Comparison of ENCODE assay signal across 14 cellular contexts in genomic region chr1:211229365-211229759, GRCh38.
DNase-seq lines count a peak whose midpoint lies in the region; ATAC-seq lines count a peak whose summit lies in the region.
"Had no signal": no experiment of that assay in that cellular context is flagged by ENCODE, and none has a peak within 500 bp of the region (broad histone marks: within the 10 kb centered on the region; RNA-seq: fewer than 3 reads in every experiment).

No MANE protein-coding gene starts in this region.

- H3K27me3 Mint-ChIP-seq in T-helper 1 cell treated with Interleukin-12 subunit alpha and Interleukin-12 subunit beta and Interleukin-4 antibody, amounts not matched to agents 30 μg/mL and 1 μg/mL, for 36 hours (ENCODE audit: low read depth), result peaks cover 5% of the 10 kb centered on the region
- H3K27me3 Mint-ChIP-seq in activated naive CD8-positive, alpha-beta T cell treated with anti-CD3 and anti-CD28 coated beads, Interleukin-2, amount 50 U/mL, for 24 hours, result no peaks in the 10 kb centered on the region

- DNase-seq in activated gamma-delta T cell treated with Interleukin-2 at 50 U/mL for 16 hours (peak; percentile 5), activated gamma-delta T cell (lab: John Stamatoyannopoulos, UW) (no peak), NCI-H226 (no peak)
- peak; percentile 6 for DNase-seq in activated naive CD8-positive, alpha-beta T cell treated with anti-CD3 and anti-CD28 coated beads, Interleukin-2, amount 50 U/mL, for 24 hours
- DNase-seq in stimulated activated naive CD8-positive, alpha-beta T cell treated with anti-CD3 and anti-CD28 coated beads, Interleukin-15, Interleukin-2, amounts not matched to agents 100 U/mL and 50 U/mL, for 24 hours, result peak; percentile 6
- DNase-seq in stimulated activated CD4-positive, alpha-beta T cell treated with anti-CD3 and anti-CD28 coated beads, Interleukin-15, amount 100 ng/mL, for 24 hours, result no peak
- DNase-seq: NCI-H187, NCI-H2227 treated with DMSO at 0.1 percent for 48 hours, PC-3, small intestine had no signal

- no peaks in the 10 kb centered on the region for H3K9me3 Mint-ChIP-seq in T-helper 1 cell treated with Interleukin-12 subunit alpha and Interleukin-12 subunit beta and Interleukin-4 antibody, amounts not matched to agents 30 μg/mL and 1 μg/mL, for 36 hours
- no peaks in the 10 kb centered on the region for H3K9me3 Mint-ChIP-seq in activated naive CD8-positive, alpha-beta T cell treated with anti-CD3 and anti-CD28 coated beads, Interleukin-2, amount 50 U/mL, for 24 hours
- H3K9me3 Mint-ChIP-seq: mesothelial cell of epicardium had no signal

- peak; percentile 78 for ATAC-seq in activated naive CD8-positive, alpha-beta T cell treated with anti-CD3 and anti-CD28 coated beads, Interleukin-2, amount 50 U/mL, for 24 hours
- ATAC-seq in stimulated activated naive CD8-positive, alpha-beta T cell treated with anti-CD3 and anti-CD28 coated beads, Interleukin-15, Interleukin-2, amounts not matched to agents 100 U/mL and 50 U/mL, for 24 hours, result peak; percentile 72
- ATAC-seq in HG03095 (IDR thresholded peaks at IDR 0.05; ENCODE audit: unreplicated experiment), result no peak
- ATAC-seq: PC-3 had no signal

- no peaks in the 10 kb centered on the region for H3K36me3 Mint-ChIP-seq in T-helper 1 cell treated with Interleukin-12 subunit alpha and Interleukin-12 subunit beta and Interleukin-4 antibody, amounts not matched to agents 30 μg/mL and 1 μg/mL, for 36 hours (ENCODE audit: low read depth)
- no peaks in the 10 kb centered on the region for H3K36me3 Mint-ChIP-seq in activated naive CD8-positive, alpha-beta T cell treated with anti-CD3 and anti-CD28 coated beads, Interleukin-2, amount 50 U/mL, for 24 hours (ENCODE audit: low read depth)
- H3K36me3 Mint-ChIP-seq: mesothelial cell of epicardium, neural progenitor cell had no signal

- H3K4me3 Mint-ChIP-seq in T-helper 1 cell treated with Interleukin-12 subunit alpha and Interleukin-12 subunit beta and Interleukin-4 antibody, amounts not matched to agents 30 μg/mL and 1 μg/mL, for 36 hours, result peak overlapping the region; percentile 13
- H3K4me3 Mint-ChIP-seq in activated naive CD8-positive, alpha-beta T cell treated with anti-CD3 and anti-CD28 coated beads, Interleukin-2, amount 50 U/mL, for 24 hours, result peak overlapping the region; percentile 69
- H3K4me3 Mint-ChIP-seq: mesothelial cell of epicardium, neural progenitor cell had no signal

- peaks cover 19% of the 10 kb centered on the region for H3K4me1 Mint-ChIP-seq in T-helper 1 cell treated with Interleukin-12 subunit alpha and Interleukin-12 subunit beta and Interleukin-4 antibody, amounts not matched to agents 30 μg/mL and 1 μg/mL, for 36 hours (ENCODE audit: low read depth)
- H3K4me1 Mint-ChIP-seq in activated naive CD8-positive, alpha-beta T cell treated with anti-CD3 and anti-CD28 coated beads, Interleukin-2, amount 50 U/mL, for 24 hours, result peaks cover 27% of the 10 kb centered on the region
- H3K4me1 Mint-ChIP-seq: mesothelial cell of epicardium had no signal

- H3K27ac Mint-ChIP-seq in T-helper 1 cell treated with Interleukin-12 subunit alpha and Interleukin-12 subunit beta and Interleukin-4 antibody, amounts not matched to agents 30 μg/mL and 1 μg/mL, for 36 hours, result peak overlapping the region; percentile 79
- peak overlapping the region; percentile 90 for H3K27ac Mint-ChIP-seq in activated naive CD8-positive, alpha-beta T cell treated with anti-CD3 and anti-CD28 coated beads, Interleukin-2, amount 50 U/mL, for 24 hours
- H3K27ac Mint-ChIP-seq: mesothelial cell of epicardium, neural progenitor cell had no signal

Comparison
In these comparisons a context has a peak if more than half of its experiments do, and no peak if none do; other contexts are left out.
1. DNase-seq: peak in activated gamma-delta T cell treated with Interleukin-2 at 50 U/mL for 16 hours (single experiment), activated naive CD8-positive, alpha-beta T cell treated with anti-CD3 and anti-CD28 coated beads, Interleukin-2, amount 50 U/mL, for 24 hours (single experiment) and stimulated activated naive CD8-positive, alpha-beta T cell treated with anti-CD3 and anti-CD28 coated beads, Interleukin-15, Interleukin-2, amounts not matched to agents 100 U/mL and 50 U/mL, for 24 hours (single experiment); none in activated gamma-delta T cell (single experiment), stimulated activated CD4-positive, alpha-beta T cell treated with anti-CD3 and anti-CD28 coated beads, Interleukin-15, amount 100 ng/mL, for 24 hours (single experiment) and NCI-H226 (single experiment).